ENCODE assay signal across 21 cellular contexts in genomic region chr14:87332001-87332400, GRCh38.
DNase-seq lines count a peak whose midpoint lies in the region; FAIRE-seq and TF ChIP-seq lines count a peak whose summit lies in the region.
"Had no signal": no experiment of that assay in that cellular context is flagged by ENCODE, and none has a peak within 500 bp of the region (broad histone marks: within the 10 kb centered on the region; RNA-seq: fewer than 3 reads in every experiment).

No MANE protein-coding gene starts in this region.

- TF ChIP-seq CTCF in RWPE1 (conservative IDR thresholded peaks at IDR 0.05; ENCODE audit: low read depth) (no peak), fibroblast of mammary gland (conservative IDR thresholded peaks at IDR 0.05; ENCODE audit: control insufficient read depth, insufficient read depth, low read depth, low read length) (no peak)

- peak; percentile 37 for DNase-seq in EL
- DNase-seq in RWPE1 (ENCODE audit: low spot score): peak; percentile 32
- DNase-seq in fibroblast of mammary gland (ENCODE audit: low read depth): peak; percentile 80
- DNase-seq in renal cortical epithelial cell (ENCODE audit: low read depth): peak; percentile 49
- no peak for DNase-seq in HTR-8/SVneo (ENCODE audit: insufficient read length, low spot score)
- no peak for DNase-seq in foreskin melanocyte
- no peak for DNase-seq in activated effector memory CD4-positive, alpha-beta T cell treated with anti-CD3 and anti-CD28 coated beads, Interleukin-2, amount 50 U/mL, for 16 hours
- DNase-seq: activated CD4-positive, CD25-positive, alpha-beta regulatory T cell; activated CD8-positive, alpha-beta T cell treated with anti-CD3 and anti-CD28 coated beads, Interleukin-2, amount 10 ng/mL, durations not matched to agents 7 days and 5 days; activated naive CD4-positive, alpha-beta T cell treated with anti-CD3 and anti-CD28 coated beads, Interleukin-2, amount 50 U/mL, for 16 hours; activated T-cell treated with anti-CD3 and anti-CD28 coated beads, Interleukin-2, amount 50 U/mL, for 48 hours; body of pancreas; cortex of kidney; H7; MG63; naive B cell; NCI-H1436; NCI-H774; ovary; right lobe of liver; T-helper 9 cell had no signal

- H3K4me3 ChIP-seq in fibroblast of mammary gland (ENCODE audit: control insufficient read depth, low read depth, low read length): no peak overlapping the region
- H3K4me3 ChIP-seq: body of pancreas, MG63, ovary, right lobe of liver had no signal

- no peak for FAIRE-seq in HTR-8/SVneo (lab: Jason Lieb, UNC)

- no peak overlapping the region for H3K27ac ChIP-seq in RWPE1
- H3K27ac ChIP-seq: body of pancreas, ovary, right lobe of liver had no signal

- CTCF ChIA-PET in RWPE1 (lab: Yijun Ruan, JAX): interaction anchor here (0.5 kb wide), 1 partner anchor 124 kb away, joined by 4 read pairs; no protein-coding TSS in a partner anchor

- POLR2A ChIA-PET in RWPE1 (lab: Yijun Ruan, JAX; ENCODE audit: low non-redundant PET): no interaction called here

Comparison
In these comparisons a context has a peak if more than half of its experiments do, and no peak if none do; other contexts are left out.
1. DNase-seq: peak in EL (single experiment), RWPE1 (single experiment), fibroblast of mammary gland (single experiment) and renal cortical epithelial cell (single experiment); none in HTR-8/SVneo (single experiment), foreskin melanocyte (single experiment) and activated effector memory CD4-positive, alpha-beta T cell treated with anti-CD3 and anti-CD28 coated beads, Interleukin-2, amount 50 U/mL, for 16 hours (single experiment).